In the genomic region with DNA sequence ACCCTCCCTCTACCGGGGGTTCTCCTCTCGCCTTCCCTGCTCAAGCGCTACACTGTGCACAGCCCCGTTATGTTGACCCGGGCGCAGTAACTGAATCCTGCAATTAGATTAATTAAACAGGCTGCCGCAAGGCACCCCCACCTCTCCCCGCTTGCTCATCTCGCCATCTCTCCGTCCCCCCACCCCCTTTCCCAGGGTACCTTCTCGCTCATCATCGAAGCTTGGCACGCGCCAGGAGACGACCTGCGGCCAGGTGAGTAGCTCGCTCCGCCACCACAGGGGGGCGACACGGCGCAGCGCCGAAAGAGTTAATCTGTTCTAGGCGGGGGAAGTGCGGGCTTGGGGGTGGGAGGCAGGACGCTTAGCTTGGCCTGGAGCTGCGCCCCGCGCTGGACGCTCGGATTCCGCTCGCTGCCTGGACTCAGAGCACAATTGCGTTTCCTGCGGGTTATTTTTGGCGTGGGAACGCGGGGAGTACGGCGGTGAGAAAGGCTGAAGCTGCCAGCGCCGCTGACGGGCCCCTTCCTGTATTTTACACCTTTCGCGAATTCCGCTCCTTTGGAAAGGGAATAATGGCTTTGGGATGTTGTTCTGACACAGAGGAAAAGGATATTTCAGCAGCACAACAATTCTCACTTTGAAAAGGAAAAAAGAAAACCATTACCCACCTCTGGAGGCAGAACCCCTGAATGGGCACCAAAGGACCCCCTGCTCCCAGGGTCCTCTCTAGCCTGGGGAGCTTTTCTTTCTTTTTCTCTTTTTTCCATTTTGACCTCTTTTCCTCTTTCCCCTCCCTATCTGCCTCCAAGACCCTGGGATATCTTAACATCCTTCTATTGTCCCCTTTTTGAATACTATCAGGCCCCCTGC, we compare ENCODE assay signal across 1 cellular context.
TF ChIP-seq lines count a peak whose summit lies in the region.

No MANE protein-coding gene starts in this region.

TF ChIP-seq in K562, 482 proteins besides CTCF, POLR2A, EP300 and RAD21 (continued from another document and continues in another):
- TF ChIP-seq, protein P1, sequence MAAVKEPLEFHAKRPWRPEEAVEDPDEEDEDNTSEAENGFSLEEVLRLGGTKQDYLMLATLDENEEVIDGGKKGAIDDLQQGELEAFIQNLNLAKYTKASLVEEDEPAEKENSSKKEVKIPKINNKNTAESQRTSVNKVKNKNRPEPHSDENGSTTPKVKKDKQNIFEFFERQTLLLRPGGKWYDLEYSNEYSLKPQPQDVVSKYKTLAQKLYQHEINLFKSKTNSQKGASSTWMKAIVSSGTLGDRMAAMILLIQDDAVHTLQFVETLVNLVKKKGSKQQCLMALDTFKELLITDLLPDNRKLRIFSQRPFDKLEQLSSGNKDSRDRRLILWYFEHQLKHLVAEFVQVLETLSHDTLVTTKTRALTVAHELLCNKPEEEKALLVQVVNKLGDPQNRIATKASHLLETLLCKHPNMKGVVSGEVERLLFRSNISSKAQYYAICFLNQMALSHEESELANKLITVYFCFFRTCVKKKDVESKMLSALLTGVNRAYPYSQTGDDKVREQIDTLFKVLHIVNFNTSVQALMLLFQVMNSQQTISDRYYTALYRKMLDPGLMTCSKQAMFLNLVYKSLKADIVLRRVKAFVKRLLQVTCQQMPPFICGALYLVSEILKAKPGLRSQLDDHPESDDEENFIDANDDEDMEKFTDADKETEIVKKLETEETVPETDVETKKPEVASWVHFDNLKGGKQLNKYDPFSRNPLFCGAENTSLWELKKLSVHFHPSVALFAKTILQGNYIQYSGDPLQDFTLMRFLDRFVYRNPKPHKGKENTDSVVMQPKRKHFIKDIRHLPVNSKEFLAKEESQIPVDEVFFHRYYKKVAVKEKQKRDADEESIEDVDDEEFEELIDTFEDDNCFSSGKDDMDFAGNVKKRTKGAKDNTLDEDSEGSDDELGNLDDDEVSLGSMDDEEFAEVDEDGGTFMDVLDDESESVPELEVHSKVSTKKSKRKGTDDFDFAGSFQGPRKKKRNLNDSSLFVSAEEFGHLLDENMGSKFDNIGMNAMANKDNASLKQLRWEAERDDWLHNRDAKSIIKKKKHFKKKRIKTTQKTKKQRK (IDR thresholded peaks at IDR 0.05; ENCODE audit: borderline replicate concordance, low read depth, low read length) = no peak
- TF ChIP-seq TCF7 (IDR thresholded peaks at IDR 0.05; ENCODE audit: borderline replicate concordance) (no peak), GTF2A2 (tag; IDR thresholded peaks at IDR 0.05) (no peak), PTBP1 (IDR thresholded peaks at IDR 0.05; ENCODE audit: low read depth, low read length) (no peak), SRSF9 (IDR thresholded peaks at IDR 0.05; ENCODE audit: borderline replicate concordance, low read depth, low read length) (no peak), ZNF431 (CRISPR knock-in tag; IDR thresholded peaks at IDR 0.05) (0 out of 2 replicates have a peak, but pooled peaks have one; percentile 12), GTF2F1 (IDR thresholded peaks at IDR 0.05; ENCODE audit: low read depth, low read length) (no peak), RBFOX2 (IDR thresholded peaks at IDR 0.05; ENCODE audit: low read depth, low read length) (0 out of 2 replicates have a peak, but pooled peaks have one; percentile 29), ARID2 (IDR thresholded peaks at IDR 0.05) (no peak), CHD2 (IDR thresholded peaks at IDR 0.05; ENCODE audit: low read depth, low read length) (no peak), FOXK1 (CRISPR knock-in tag; IDR thresholded peaks at IDR 0.05; ENCODE audit: borderline replicate concordance) (0 out of 2 replicates have a peak, but pooled peaks have one; percentile 51), ZKSCAN3 (CRISPR knock-in tag; IDR thresholded peaks at IDR 0.05) (no peak), GABPB2 (CRISPR knock-in tag; conservative IDR thresholded peaks at IDR 0.05) (no peak), U2AF1 (optimal IDR thresholded peaks at IDR 0.05; ENCODE audit: low read depth, low read length) (no peak), HDAC2 (IDR thresholded peaks at IDR 0.05) (peak; percentile 77), BRF1 (IDR thresholded peaks at IDR 0.05; ENCODE audit: borderline replicate concordance, extremely low read depth, insufficient read length) (no peak), PTRF (tag; IDR thresholded peaks at IDR 0.05) (no peak), ZNF212 (CRISPR knock-in tag; IDR thresholded peaks at IDR 0.05) (no peak), SMAD1 (IDR thresholded peaks at IDR 0.05; ENCODE audit: low read depth, low read length, partially characterized antibody) (no peak)
- TF ChIP-seq, protein P2, sequence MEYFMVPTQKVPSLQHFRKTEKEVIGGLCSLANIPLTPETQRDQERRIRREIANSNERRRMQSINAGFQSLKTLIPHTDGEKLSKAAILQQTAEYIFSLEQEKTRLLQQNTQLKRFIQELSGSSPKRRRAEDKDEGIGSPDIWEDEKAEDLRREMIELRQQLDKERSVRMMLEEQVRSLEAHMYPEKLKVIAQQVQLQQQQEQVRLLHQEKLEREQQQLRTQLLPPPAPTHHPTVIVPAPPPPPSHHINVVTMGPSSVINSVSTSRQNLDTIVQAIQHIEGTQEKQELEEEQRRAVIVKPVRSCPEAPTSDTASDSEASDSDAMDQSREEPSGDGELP (CRISPR knock-in tag; IDR thresholded peaks at IDR 0.05; ENCODE audit: borderline replicate concordance) = peak; percentile 73; the same call in 1 of the 2 replicates
- TF ChIP-seq, protein P3, sequence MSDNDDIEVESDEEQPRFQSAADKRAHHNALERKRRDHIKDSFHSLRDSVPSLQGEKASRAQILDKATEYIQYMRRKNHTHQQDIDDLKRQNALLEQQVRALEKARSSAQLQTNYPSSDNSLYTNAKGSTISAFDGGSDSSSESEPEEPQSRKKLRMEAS (CRISPR knock-in tag; IDR thresholded peaks at IDR 0.05) = peak; percentile 78
- TF ChIP-seq, protein P4, sequence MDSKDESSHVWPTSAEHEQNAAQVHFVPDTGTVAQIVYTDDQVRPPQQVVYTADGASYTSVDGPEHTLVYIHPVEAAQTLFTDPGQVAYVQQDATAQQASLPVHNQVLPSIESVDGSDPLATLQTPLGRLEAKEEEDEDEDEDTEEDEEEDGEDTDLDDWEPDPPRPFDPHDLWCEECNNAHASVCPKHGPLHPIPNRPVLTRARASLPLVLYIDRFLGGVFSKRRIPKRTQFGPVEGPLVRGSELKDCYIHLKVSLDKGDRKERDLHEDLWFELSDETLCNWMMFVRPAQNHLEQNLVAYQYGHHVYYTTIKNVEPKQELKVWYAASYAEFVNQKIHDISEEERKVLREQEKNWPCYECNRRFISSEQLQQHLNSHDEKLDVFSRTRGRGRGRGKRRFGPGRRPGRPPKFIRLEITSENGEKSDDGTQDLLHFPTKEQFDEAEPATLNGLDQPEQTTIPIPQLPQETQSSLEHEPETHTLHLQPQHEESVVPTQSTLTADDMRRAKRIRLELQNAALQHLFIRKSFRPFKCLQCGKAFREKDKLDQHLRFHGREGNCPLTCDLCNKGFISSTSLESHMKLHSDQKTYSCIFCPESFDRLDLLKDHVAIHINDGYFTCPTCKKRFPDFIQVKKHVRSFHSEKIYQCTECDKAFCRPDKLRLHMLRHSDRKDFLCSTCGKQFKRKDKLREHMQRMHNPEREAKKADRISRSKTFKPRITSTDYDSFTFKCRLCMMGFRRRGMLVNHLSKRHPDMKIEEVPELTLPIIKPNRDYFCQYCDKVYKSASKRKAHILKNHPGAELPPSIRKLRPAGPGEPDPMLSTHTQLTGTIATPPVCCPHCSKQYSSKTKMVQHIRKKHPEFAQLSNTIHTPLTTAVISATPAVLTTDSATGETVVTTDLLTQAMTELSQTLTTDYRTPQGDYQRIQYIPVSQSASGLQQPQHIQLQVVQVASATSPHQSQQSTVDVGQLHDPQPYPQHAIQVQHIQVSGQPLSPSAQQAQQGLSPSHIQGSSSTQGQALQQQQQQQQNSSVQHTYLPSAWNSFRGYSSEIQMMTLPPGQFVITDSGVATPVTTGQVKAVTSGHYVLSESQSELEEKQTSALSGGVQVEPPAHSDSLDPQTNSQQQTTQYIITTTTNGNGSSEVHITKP (IDR thresholded peaks at IDR 0.05; ENCODE audit: partially characterized antibody) = no peak
- TF ChIP-seq, protein P5, sequence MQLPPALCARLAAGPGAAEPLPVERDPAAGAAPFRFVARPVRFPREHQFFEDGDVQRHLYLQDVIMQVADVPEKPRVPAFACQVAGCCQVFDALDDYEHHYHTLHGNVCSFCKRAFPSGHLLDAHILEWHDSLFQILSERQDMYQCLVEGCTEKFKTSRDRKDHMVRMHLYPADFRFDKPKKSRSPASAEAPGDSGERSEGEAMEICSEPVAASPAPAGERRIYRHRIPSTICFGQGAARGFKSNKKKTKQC (CRISPR knock-in tag; IDR thresholded peaks at IDR 0.05) = no peak
- TF ChIP-seq, protein P6, sequence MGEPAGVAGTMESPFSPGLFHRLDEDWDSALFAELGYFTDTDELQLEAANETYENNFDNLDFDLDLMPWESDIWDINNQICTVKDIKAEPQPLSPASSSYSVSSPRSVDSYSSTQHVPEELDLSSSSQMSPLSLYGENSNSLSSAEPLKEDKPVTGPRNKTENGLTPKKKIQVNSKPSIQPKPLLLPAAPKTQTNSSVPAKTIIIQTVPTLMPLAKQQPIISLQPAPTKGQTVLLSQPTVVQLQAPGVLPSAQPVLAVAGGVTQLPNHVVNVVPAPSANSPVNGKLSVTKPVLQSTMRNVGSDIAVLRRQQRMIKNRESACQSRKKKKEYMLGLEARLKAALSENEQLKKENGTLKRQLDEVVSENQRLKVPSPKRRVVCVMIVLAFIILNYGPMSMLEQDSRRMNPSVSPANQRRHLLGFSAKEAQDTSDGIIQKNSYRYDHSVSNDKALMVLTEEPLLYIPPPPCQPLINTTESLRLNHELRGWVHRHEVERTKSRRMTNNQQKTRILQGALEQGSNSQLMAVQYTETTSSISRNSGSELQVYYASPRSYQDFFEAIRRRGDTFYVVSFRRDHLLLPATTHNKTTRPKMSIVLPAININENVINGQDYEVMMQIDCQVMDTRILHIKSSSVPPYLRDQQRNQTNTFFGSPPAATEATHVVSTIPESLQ (CRISPR knock-in tag; IDR thresholded peaks at IDR 0.05) = no peak
- TF ChIP-seq, protein P7, sequence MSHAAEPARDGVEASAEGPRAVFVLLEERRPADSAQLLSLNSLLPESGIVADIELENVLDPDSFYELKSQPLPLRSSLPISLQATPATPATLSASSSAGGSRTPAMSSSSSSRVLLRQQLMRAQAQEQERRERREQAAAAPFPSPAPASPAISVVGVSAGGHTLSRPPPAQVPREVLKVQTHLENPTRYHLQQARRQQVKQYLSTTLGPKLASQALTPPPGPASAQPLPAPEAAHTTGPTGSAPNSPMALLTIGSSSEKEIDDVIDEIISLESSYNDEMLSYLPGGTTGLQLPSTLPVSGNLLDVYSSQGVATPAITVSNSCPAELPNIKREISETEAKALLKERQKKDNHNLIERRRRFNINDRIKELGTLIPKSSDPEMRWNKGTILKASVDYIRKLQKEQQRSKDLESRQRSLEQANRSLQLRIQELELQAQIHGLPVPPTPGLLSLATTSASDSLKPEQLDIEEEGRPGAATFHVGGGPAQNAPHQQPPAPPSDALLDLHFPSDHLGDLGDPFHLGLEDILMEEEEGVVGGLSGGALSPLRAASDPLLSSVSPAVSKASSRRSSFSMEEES (CRISPR knock-in tag; IDR thresholded peaks at IDR 0.05) = no peak
- TF ChIP-seq, protein P8, sequence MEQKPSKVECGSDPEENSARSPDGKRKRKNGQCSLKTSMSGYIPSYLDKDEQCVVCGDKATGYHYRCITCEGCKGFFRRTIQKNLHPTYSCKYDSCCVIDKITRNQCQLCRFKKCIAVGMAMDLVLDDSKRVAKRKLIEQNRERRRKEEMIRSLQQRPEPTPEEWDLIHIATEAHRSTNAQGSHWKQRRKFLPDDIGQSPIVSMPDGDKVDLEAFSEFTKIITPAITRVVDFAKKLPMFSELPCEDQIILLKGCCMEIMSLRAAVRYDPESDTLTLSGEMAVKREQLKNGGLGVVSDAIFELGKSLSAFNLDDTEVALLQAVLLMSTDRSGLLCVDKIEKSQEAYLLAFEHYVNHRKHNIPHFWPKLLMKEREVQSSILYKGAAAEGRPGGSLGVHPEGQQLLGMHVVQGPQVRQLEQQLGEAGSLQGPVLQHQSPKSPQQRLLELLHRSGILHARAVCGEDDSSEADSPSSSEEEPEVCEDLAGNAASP (IDR thresholded peaks at IDR 0.05) = no peak
- TF ChIP-seq, protein P9, sequence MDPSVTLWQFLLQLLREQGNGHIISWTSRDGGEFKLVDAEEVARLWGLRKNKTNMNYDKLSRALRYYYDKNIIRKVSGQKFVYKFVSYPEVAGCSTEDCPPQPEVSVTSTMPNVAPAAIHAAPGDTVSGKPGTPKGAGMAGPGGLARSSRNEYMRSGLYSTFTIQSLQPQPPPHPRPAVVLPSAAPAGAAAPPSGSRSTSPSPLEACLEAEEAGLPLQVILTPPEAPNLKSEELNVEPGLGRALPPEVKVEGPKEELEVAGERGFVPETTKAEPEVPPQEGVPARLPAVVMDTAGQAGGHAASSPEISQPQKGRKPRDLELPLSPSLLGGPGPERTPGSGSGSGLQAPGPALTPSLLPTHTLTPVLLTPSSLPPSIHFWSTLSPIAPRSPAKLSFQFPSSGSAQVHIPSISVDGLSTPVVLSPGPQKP (CRISPR knock-in tag; IDR thresholded peaks at IDR 0.05) = no peak
- TF ChIP-seq, protein P10, sequence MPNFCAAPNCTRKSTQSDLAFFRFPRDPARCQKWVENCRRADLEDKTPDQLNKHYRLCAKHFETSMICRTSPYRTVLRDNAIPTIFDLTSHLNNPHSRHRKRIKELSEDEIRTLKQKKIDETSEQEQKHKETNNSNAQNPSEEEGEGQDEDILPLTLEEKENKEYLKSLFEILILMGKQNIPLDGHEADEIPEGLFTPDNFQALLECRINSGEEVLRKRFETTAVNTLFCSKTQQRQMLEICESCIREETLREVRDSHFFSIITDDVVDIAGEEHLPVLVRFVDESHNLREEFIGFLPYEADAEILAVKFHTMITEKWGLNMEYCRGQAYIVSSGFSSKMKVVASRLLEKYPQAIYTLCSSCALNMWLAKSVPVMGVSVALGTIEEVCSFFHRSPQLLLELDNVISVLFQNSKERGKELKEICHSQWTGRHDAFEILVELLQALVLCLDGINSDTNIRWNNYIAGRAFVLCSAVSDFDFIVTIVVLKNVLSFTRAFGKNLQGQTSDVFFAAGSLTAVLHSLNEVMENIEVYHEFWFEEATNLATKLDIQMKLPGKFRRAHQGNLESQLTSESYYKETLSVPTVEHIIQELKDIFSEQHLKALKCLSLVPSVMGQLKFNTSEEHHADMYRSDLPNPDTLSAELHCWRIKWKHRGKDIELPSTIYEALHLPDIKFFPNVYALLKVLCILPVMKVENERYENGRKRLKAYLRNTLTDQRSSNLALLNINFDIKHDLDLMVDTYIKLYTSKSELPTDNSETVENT (CRISPR knock-in tag; IDR thresholded peaks at IDR 0.05) = no peak
